17 cellular contexts compared by ENCODE assay signal in genomic region chr20:46358336-46359058, GRCh38. TPM values are rescaled to one million over a fixed set of nuclear protein-coding genes. Genes with fewer than 3 reads are reported as not detected.
DNase-seq lines count a peak whose midpoint lies in the region; ATAC-seq and TF ChIP-seq lines count a peak whose summit lies in the region.
"Had no signal": no experiment of that assay in that cellular context is flagged by ENCODE, and none has a peak within 500 bp of the region (broad histone marks: within the 10 kb centered on the region; RNA-seq: fewer than 3 reads in every experiment).

No MANE protein-coding gene starts in this region.

- in situ Hi-C loops in gastrocnemius medialis (cut with MboI; ENCODE audit: low sequenced_read_pairs in 4 of 4): loop anchor here in 1 of 4 donors (10.0 kb wide), 1 partner anchor 234 kb away; no protein-coding TSS in a partner anchor

- H3K27ac ChIP-seq in Karpas-422 (ENCODE audit: low read length) (peak overlapping the region; percentile 94), gastrocnemius medialis (peak overlapping the region; percentile 51 to 80 (median 61)), endodermal cell (ENCODE audit: low read depth, low read length) (no peak overlapping the region)
- H3K27ac ChIP-seq: WERI-Rb-1 had no signal

- no peak for TF ChIP-seq POLR2A in gastrocnemius medialis (IDR thresholded peaks at IDR 0.05)

- no peak for DNase-seq in activated naive CD4-positive, alpha-beta T cell treated with anti-CD3 and anti-CD28 coated beads for 36 hours
- no peak for DNase-seq in activated naive CD4-positive, alpha-beta T cell treated with anti-CD3 and anti-CD28 coated beads, Interleukin-2, amount 10 ng/mL, durations not matched to agents 7 days and 5 days
- DNase-seq in Karpas-422: no peak
- no peak for DNase-seq in effector memory CD8-positive, alpha-beta T cell
- DNase-seq in gastrocnemius medialis: no peak
- DNase-seq in DMS153 (lab: John Stamatoyannopoulos, UW): no peak
- DNase-seq in NCI-H128 (lab: John Stamatoyannopoulos, UW; ENCODE audit: unreplicated experiment): no peak
- DNase-seq in endodermal cell: no peak
- DNase-seq: effector CD8-positive, alpha-beta T cell; EL; left colon; NCI-H1048; NCI-H2171 treated with DMSO at 0.1 percent for 48 hours; uterus; WERI-Rb-1 had no signal

- H3K9me3 ChIP-seq in Karpas-422 (ENCODE audit: low read length): no peaks in the 10 kb centered on the region
- no peaks in the 10 kb centered on the region for H3K9me3 ChIP-seq in gastrocnemius medialis
- no peaks in the 10 kb centered on the region for H3K9me3 ChIP-seq in endodermal cell (ENCODE audit: control insufficient read depth, low read length)
- H3K9me3 ChIP-seq: uterus had no signal

- H2AFZ ChIP-seq in Karpas-422 (ENCODE audit: low read length): no peak overlapping the region

- H3K4me2 ChIP-seq in Karpas-422 (ENCODE audit: low read depth, low read length, poor library complexity, severe bottlenecking): peak overlapping the region; percentile 97

- H3K9me3 Mint-ChIP-seq in activated naive CD4-positive, alpha-beta T cell treated with anti-CD3 and anti-CD28 coated beads for 36 hours: no peaks in the 10 kb centered on the region
- H3K9me3 Mint-ChIP-seq in activated naive CD4-positive, alpha-beta T cell treated with anti-CD3 and anti-CD28 coated beads, Interleukin-2, amount 10 ng/mL, durations not matched to agents 7 days and 5 days: no peaks in the 10 kb centered on the region
- no peaks in the 10 kb centered on the region for H3K9me3 Mint-ChIP-seq in effector memory CD8-positive, alpha-beta T cell
- no peaks in the 10 kb centered on the region for H3K9me3 Mint-ChIP-seq in endodermal cell

- intact Hi-C loops in activated naive CD4-positive, alpha-beta T cell treated with anti-CD3 and anti-CD28 coated beads for 36 hours (cut with micrococcal nuclease): no loop called here
- intact Hi-C loops in gastrocnemius medialis (cut with DNase I; ENCODE audit: low total_unique reads): no loop called here

- peaks cover 18% of the 10 kb centered on the region for H3K36me3 Mint-ChIP-seq in activated naive CD4-positive, alpha-beta T cell treated with anti-CD3 and anti-CD28 coated beads for 36 hours (ENCODE audit: low read depth)
- peaks cover 52% of the 10 kb centered on the region for H3K36me3 Mint-ChIP-seq in activated naive CD4-positive, alpha-beta T cell treated with anti-CD3 and anti-CD28 coated beads, Interleukin-2, amount 10 ng/mL, durations not matched to agents 7 days and 5 days
- peaks cover 22% of the 10 kb centered on the region for H3K36me3 Mint-ChIP-seq in effector memory CD8-positive, alpha-beta T cell (ENCODE audit: insufficient read depth)
- H3K36me3 Mint-ChIP-seq in endodermal cell (ENCODE audit: low read depth): peaks cover 20% of the 10 kb centered on the region

- WGBS in endodermal cell (ENCODE audit: insufficient coverage in 1 of 2, insufficient read length in 1 of 2), 2 experiments: 93 to 94% methylated on average over 18 to 19 of the region's 19 CpGs

- H3K27ac Mint-ChIP-seq in activated naive CD4-positive, alpha-beta T cell treated with anti-CD3 and anti-CD28 coated beads for 36 hours: peak overlapping the region; percentile 0
- no peak overlapping the region for H3K27ac Mint-ChIP-seq in activated naive CD4-positive, alpha-beta T cell treated with anti-CD3 and anti-CD28 coated beads, Interleukin-2, amount 10 ng/mL, durations not matched to agents 7 days and 5 days
- H3K27ac Mint-ChIP-seq in effector memory CD8-positive, alpha-beta T cell: peak overlapping the region; percentile 57 to 73
- no peak overlapping the region for H3K27ac Mint-ChIP-seq in endodermal cell

- H3K36me3 ChIP-seq in Karpas-422 (ENCODE audit: insufficient read depth, low read length): peaks cover 26% of the 10 kb centered on the region; the same call in 1 of the 2 replicates
- peaks cover 0 to 2% of the 10 kb centered on the region in 2 donors for H3K36me3 ChIP-seq in gastrocnemius medialis
- H3K36me3 ChIP-seq in endodermal cell (ENCODE audit: control insufficient read depth, insufficient read depth, low read length): peaks cover 57% of the 10 kb centered on the region
- H3K36me3 ChIP-seq: uterus had no signal

- peaks cover 23% of the 10 kb centered on the region for H4K20me1 ChIP-seq in Karpas-422 (ENCODE audit: insufficient read depth, low read depth, low read length)

- no peaks in the 10 kb centered on the region for H3K27me3 Mint-ChIP-seq in activated naive CD4-positive, alpha-beta T cell treated with anti-CD3 and anti-CD28 coated beads for 36 hours (ENCODE audit: low read depth)
- H3K27me3 Mint-ChIP-seq in activated naive CD4-positive, alpha-beta T cell treated with anti-CD3 and anti-CD28 coated beads, Interleukin-2, amount 10 ng/mL, durations not matched to agents 7 days and 5 days: no peaks in the 10 kb centered on the region
- H3K27me3 Mint-ChIP-seq in effector memory CD8-positive, alpha-beta T cell: no peaks in the 10 kb centered on the region
- no peaks in the 10 kb centered on the region for H3K27me3 Mint-ChIP-seq in endodermal cell (ENCODE audit: insufficient read depth)

- ATAC-seq in effector memory CD8-positive, alpha-beta T cell (replicated peaks): no peak
- ATAC-seq in gastrocnemius medialis: no peak
- ATAC-seq: left colon had no signal

- peaks cover 75% of the 10 kb centered on the region for H3K4me1 ChIP-seq in Karpas-422 (ENCODE audit: low read length)
- peaks cover 55 to 61% of the 10 kb centered on the region in 2 donors for H3K4me1 ChIP-seq in gastrocnemius medialis
- H3K4me1 ChIP-seq in endodermal cell (ENCODE audit: control insufficient read depth, insufficient read depth, low read length): no peaks in the 10 kb centered on the region

- no peak overlapping the region for H3K4me3 Mint-ChIP-seq in activated naive CD4-positive, alpha-beta T cell treated with anti-CD3 and anti-CD28 coated beads for 36 hours
- no peak overlapping the region for H3K4me3 Mint-ChIP-seq in activated naive CD4-positive, alpha-beta T cell treated with anti-CD3 and anti-CD28 coated beads, Interleukin-2, amount 10 ng/mL, durations not matched to agents 7 days and 5 days
- no peak overlapping the region for H3K4me3 Mint-ChIP-seq in effector memory CD8-positive, alpha-beta T cell
- H3K4me3 Mint-ChIP-seq in endodermal cell: no peak overlapping the region

- peaks cover 48% of the 10 kb centered on the region for H3K79me2 ChIP-seq in Karpas-422 (ENCODE audit: low read length)

- CTCF ChIA-PET in activated naive CD4-positive, alpha-beta T cell treated with anti-CD3 and anti-CD28 coated beads for 36 hours (lab: Charles Lee): interaction anchor here (2.5 kb wide), 1 partner anchor 9 kb away, joined by 11 read pairs; no protein-coding TSS in a partner anchor
- CTCF ChIA-PET in activated naive CD4-positive, alpha-beta T cell treated with anti-CD3 and anti-CD28 coated beads, Interleukin-2, amount 10 ng/mL, durations not matched to agents 7 days and 5 days (lab: Charles Lee): interaction anchor here (4.7 kb wide), 1 partner anchor 9 kb away, joined by 23 read pairs; no protein-coding TSS in a partner anchor

- peak overlapping the region; percentile 58; the same call in 1 of the 2 replicates for H3K4me3 ChIP-seq in Karpas-422 (ENCODE audit: low read length)
- no peak overlapping the region for H3K4me3 ChIP-seq in gastrocnemius medialis
- no peak overlapping the region for H3K4me3 ChIP-seq in endodermal cell (ENCODE audit: low read length)
- H3K4me3 ChIP-seq: uterus had no signal

- TF ChIP-seq CTCF in gastrocnemius medialis (IDR thresholded peaks at IDR 0.05 in 4 of 5, conservative IDR thresholded peaks at IDR 0.05 in 1 of 5) (no peak), endodermal cell (conservative IDR thresholded peaks at IDR 0.05) (no peak)

- H3K9me2 ChIP-seq in Karpas-422 (replicated peaks; ENCODE audit: insufficient read depth, low read length): no peaks in the 10 kb centered on the region

- H3K9ac ChIP-seq in Karpas-422 (ENCODE audit: low read length) (peak overlapping the region; percentile 63), endodermal cell (ENCODE audit: extremely low read depth, low read length, poor library complexity, severe bottlenecking) (no peak overlapping the region)

- no peaks in the 10 kb centered on the region for H3K27me3 ChIP-seq in Karpas-422 (ENCODE audit: low read length)
- H3K27me3 ChIP-seq in gastrocnemius medialis: no peaks in the 10 kb centered on the region
- no peaks in the 10 kb centered on the region for H3K27me3 ChIP-seq in endodermal cell (ENCODE audit: control insufficient read depth, insufficient read depth, low read length, poor library complexity, severe bottlenecking)
- H3K27me3 ChIP-seq: uterus had no signal

- H3K4me1 Mint-ChIP-seq in activated naive CD4-positive, alpha-beta T cell treated with anti-CD3 and anti-CD28 coated beads for 36 hours (ENCODE audit: low read depth): peaks cover 64% of the 10 kb centered on the region
- H3K4me1 Mint-ChIP-seq in activated naive CD4-positive, alpha-beta T cell treated with anti-CD3 and anti-CD28 coated beads, Interleukin-2, amount 10 ng/mL, durations not matched to agents 7 days and 5 days: peaks cover 57% of the 10 kb centered on the region
- H3K4me1 Mint-ChIP-seq in effector memory CD8-positive, alpha-beta T cell (ENCODE audit: low read depth in 2 of 2): peaks cover 62 to 74% of the 10 kb centered on the region in 2 donors
- H3K4me1 Mint-ChIP-seq in endodermal cell: peaks cover 7% of the 10 kb centered on the region

RNA-seq across cellular contexts. Expression of gene ELMO2, which starts 47.9 kb away (rescaled TPM):
- total RNA-seq in activated naive CD4-positive, alpha-beta T cell treated with anti-CD3 and anti-CD28 coated beads for 36 hours: 10 to 100 TPM; 76.8 to 81.0 TPM
- total RNA-seq in Karpas-422 (2014; rRNA removed; shearing (Covaris generic); ENCODE audit: low replicate concordance): 68.1 and 91.4 TPM in 2 replicates
- total RNA-seq in gastrocnemius medialis: 10 to 100 TPM; 47.6 to 67.5 (median 53.6) TPM
- 10 to 100 TPM; 44.8 to 52.8 TPM for total RNA-seq in endodermal cell
- polyA plus RNA-seq in endodermal cell (2013, experiment 1 of 2): 47.4 TPM
- 46.7 TPM for polyA plus RNA-seq in endodermal cell (2013, experiment 2 of 2)

RNA-seq across cellular contexts. Expression of gene CDH22, which starts 50.2 kb away (rescaled TPM):
- total RNA-seq in activated naive CD4-positive, alpha-beta T cell treated with anti-CD3 and anti-CD28 coated beads for 36 hours: under 1 TPM in 1 of 2 experiments, not detected in 1; 0.07 TPM
- total RNA-seq in Karpas-422 (2014; rRNA removed; shearing (Covaris generic); ENCODE audit: low replicate concordance): 5.5 and 6.4 TPM in 2 replicates
- 1 to 10 TPM in 1 of 4 donors, under 1 TPM in 3; 0.26 to 1.2 (median 0.35) TPM for total RNA-seq in gastrocnemius medialis
- total RNA-seq in endodermal cell: under 1 TPM; 0.22 to 0.77 TPM
- polyA plus RNA-seq in endodermal cell (2013, experiment 1 of 2): 0.68 TPM
- 0.83 TPM for polyA plus RNA-seq in endodermal cell (2013, experiment 2 of 2)
- total RNA-seq: bronchial epithelial cell; T-helper 1 cell treated with Interleukin-12 subunit alpha and Interleukin-12 subunit beta and Interleukin-4 antibody, amounts not matched to agents 30 ng/mL and 1 ng/mL, for 36 hours had no signal

Comparison
In these comparisons a context has a peak if more than half of its experiments do, and no peak if none do; other contexts are left out.
1. H3K27ac Mint-ChIP-seq: peak in activated naive CD4-positive, alpha-beta T cell treated with anti-CD3 and anti-CD28 coated beads for 36 hours (single experiment) and effector memory CD8-positive, alpha-beta T cell (2 of 2); none in activated naive CD4-positive, alpha-beta T cell treated with anti-CD3 and anti-CD28 coated beads, Interleukin-2, amount 10 ng/mL, durations not matched to agents 7 days and 5 days (single experiment) and endodermal cell (single experiment).